ENCODE assay signal across 13 cellular contexts in genomic region chr3:177551431-177551836, GRCh38.
DNase-seq lines count a peak whose midpoint lies in the region; ATAC-seq, FAIRE-seq and TF ChIP-seq lines count a peak whose summit lies in the region.
"Had no signal": no experiment of that assay in that cellular context is flagged by ENCODE, and none has a peak within 500 bp of the region (broad histone marks: within the 10 kb centered on the region; RNA-seq: fewer than 3 reads in every experiment).

No MANE protein-coding gene starts in this region.

- ATAC-seq in CD4-positive, alpha-beta T cell (ENCODE audit: poor library complexity): peak; percentile 72
- ATAC-seq in GM18517 (IDR thresholded peaks at IDR 0.05; ENCODE audit: unreplicated experiment): no peak
- ATAC-seq: left colon had no signal

- peak overlapping the region; percentile 47 for H3K4me3 Mint-ChIP-seq in CD4-positive, alpha-beta T cell
- H3K4me3 Mint-ChIP-seq in endodermal cell: no peak overlapping the region

- peak overlapping the region; percentile 76 for H3K27ac Mint-ChIP-seq in CD4-positive, alpha-beta T cell
- H3K27ac Mint-ChIP-seq in endodermal cell: peak overlapping the region; percentile 41

- intact Hi-C loops in CD4-positive, alpha-beta T cell (cut with DNase I, micrococcal nuclease): loop anchor here in 1 of 2 experiments (5.0 kb wide), 1 partner anchor 41 kb away; no protein-coding TSS in a partner anchor
- intact Hi-C loops in left ventricle myocardium inferior (cut with micrococcal nuclease): no loop called here

- DNase-seq in CD4-positive, alpha-beta T cell: no peak
- DNase-seq in Peyer's patch (peak in 2 of 3 donors; percentile 37 to 63), endodermal cell (no peak), left ventricle myocardium inferior (no peak), superior temporal gyrus (ENCODE audit: extremely low spot score) (no peak), GM12892 (ENCODE audit: insufficient read length) (no peak)
- DNase-seq: brain microvascular endothelial cell, left colon, OCI-M1, transverse colon had no signal

- no peaks in the 10 kb centered on the region for H3K36me3 Mint-ChIP-seq in CD4-positive, alpha-beta T cell (ENCODE audit: low read depth)
- no peaks in the 10 kb centered on the region for H3K36me3 Mint-ChIP-seq in endodermal cell (ENCODE audit: low read depth)

- H3K27me3 ChIP-seq in BLaER1 (no peaks in the 10 kb centered on the region), Peyer's patch (no peaks in the 10 kb centered on the region), endodermal cell (ENCODE audit: control insufficient read depth, insufficient read depth, low read length, poor library complexity, severe bottlenecking) (no peaks in the 10 kb centered on the region), left ventricle myocardium inferior (ENCODE audit: low read depth) (no peaks in the 10 kb centered on the region)
- no peaks in the 10 kb centered on the region for H3K27me3 ChIP-seq in CD4-positive, alpha-beta T cell (ENCODE audit: control insufficient read depth, insufficient read depth, low read length)
- H3K27me3 ChIP-seq: brain microvascular endothelial cell, transverse colon had no signal

- no peaks in the 10 kb centered on the region for H3K9me3 Mint-ChIP-seq in CD4-positive, alpha-beta T cell
- H3K9me3 Mint-ChIP-seq in endodermal cell: no peaks in the 10 kb centered on the region

- H3K27ac ChIP-seq in BLaER1: no peak overlapping the region
- H3K27ac ChIP-seq in CD4-positive, alpha-beta T cell (ENCODE audit: low read depth, low read length): no peak overlapping the region
- peak overlapping the region in 1 of 4 donors; percentile 51 for H3K27ac ChIP-seq in Peyer's patch
- H3K27ac ChIP-seq in endodermal cell (ENCODE audit: low read depth, low read length): no peak overlapping the region
- H3K27ac ChIP-seq in left ventricle myocardium inferior (replicated peaks): no peak overlapping the region
- H3K27ac ChIP-seq: brain microvascular endothelial cell, SK-N-MC had no signal

- H3K4me3 ChIP-seq in BLaER1 (no peak overlapping the region), Peyer's patch (no peak overlapping the region), endodermal cell (ENCODE audit: low read length) (no peak overlapping the region), left ventricle myocardium inferior (no peak overlapping the region)
- H3K4me3 ChIP-seq: SK-N-MC, transverse colon had no signal

- H3K9ac ChIP-seq in BLaER1 (no peak overlapping the region), endodermal cell (ENCODE audit: extremely low read depth, low read length, poor library complexity, severe bottlenecking) (no peak overlapping the region)

- CTCF ChIA-PET in CD4-positive, alpha-beta T cell (lab: Charles Lee): no interaction called here

- no peak for FAIRE-seq in GM12892 (lab: Jason Lieb, UNC)

- no peak for TF ChIP-seq CTCF in CD4-positive, alpha-beta T cell (IDR thresholded peaks at IDR 0.05)
- TF ChIP-seq CTCF in Peyer's patch (IDR thresholded peaks at IDR 0.05) (peak in 1 of 6 experiments; percentile 15), endodermal cell (conservative IDR thresholded peaks at IDR 0.05) (peak; percentile 11), left ventricle myocardium inferior (IDR thresholded peaks at IDR 0.05; ENCODE audit: borderline replicate concordance) (no peak)

- H3K4me1 ChIP-seq in BLaER1: peaks cover 40% of the 10 kb centered on the region
- H3K4me1 ChIP-seq in Peyer's patch: peaks cover 0 to 8% (median 0%) of the 10 kb centered on the region in 4 donors
- peaks cover 2% of the 10 kb centered on the region for H3K4me1 ChIP-seq in endodermal cell (ENCODE audit: control insufficient read depth, insufficient read depth, low read length)
- H3K4me1 ChIP-seq in left ventricle myocardium inferior: peaks cover 11% of the 10 kb centered on the region

- H3K27me3 Mint-ChIP-seq in CD4-positive, alpha-beta T cell: no peaks in the 10 kb centered on the region
- H3K27me3 Mint-ChIP-seq in endodermal cell (ENCODE audit: insufficient read depth): no peaks in the 10 kb centered on the region

- WGBS in endodermal cell (ENCODE audit: insufficient coverage in 1 of 2, insufficient read length in 1 of 2), 2 experiments: 90 to 92% methylated on average over 3 to 4 of the region's 4 CpGs

- POLR2A ChIA-PET in CD4-positive, alpha-beta T cell (lab: Charles Lee): interaction anchor here (0.6 to 4.4 kb wide), 7 partner anchors 9 to 453 kb away, joined by 3 to 18 read pairs (median 4); partner anchors contain the start of gene TBL1XR1

- H3K4me1 Mint-ChIP-seq in CD4-positive, alpha-beta T cell (ENCODE audit: low read depth): peaks cover 93% of the 10 kb centered on the region
- H3K4me1 Mint-ChIP-seq in endodermal cell: peaks cover 18% of the 10 kb centered on the region

- H3K9me3 ChIP-seq in BLaER1: peaks cover under 1% of the 10 kb centered on the region; the same call in 1 of the 2 replicates
- H3K9me3 ChIP-seq in CD4-positive, alpha-beta T cell (ENCODE audit: control insufficient read depth, low read length): no peaks in the 10 kb centered on the region
- H3K9me3 ChIP-seq in Peyer's patch: no peaks in the 10 kb centered on the region
- no peaks in the 10 kb centered on the region for H3K9me3 ChIP-seq in endodermal cell (ENCODE audit: control insufficient read depth, low read length)
- H3K9me3 ChIP-seq in left ventricle myocardium inferior (replicated peaks): no peaks in the 10 kb centered on the region
- H3K9me3 ChIP-seq: transverse colon had no signal

- no peaks in the 10 kb centered on the region for H3K36me3 ChIP-seq in BLaER1
- no peaks in the 10 kb centered on the region for H3K36me3 ChIP-seq in Peyer's patch
- no peaks in the 10 kb centered on the region for H3K36me3 ChIP-seq in endodermal cell (ENCODE audit: control insufficient read depth, insufficient read depth, low read length)
- H3K36me3 ChIP-seq in left ventricle myocardium inferior: no peaks in the 10 kb centered on the region
- H3K36me3 ChIP-seq: brain microvascular endothelial cell, transverse colon had no signal

- peak overlapping the region; percentile 21 for H3K4me2 ChIP-seq in BLaER1

- TF ChIP-seq POLR2A in Peyer's patch (IDR thresholded peaks at IDR 0.05): no peak
- no peak for TF ChIP-seq POLR2A in GM12892 (IDR thresholded peaks at IDR 0.05; ENCODE audit: low read depth, low read length)

- no peaks in the 10 kb centered on the region for H4K20me1 ChIP-seq in BLaER1

Comparison
In these comparisons a context has a peak if more than half of its experiments do, and no peak if none do; other contexts are left out.
1. DNase-seq: peak in Peyer's patch (2 of 3); none in CD4-positive, alpha-beta T cell (0 of 10), endodermal cell (single experiment), left ventricle myocardium inferior (single experiment), superior temporal gyrus (single experiment) and GM12892 (single experiment).